In the genomic region with DNA sequence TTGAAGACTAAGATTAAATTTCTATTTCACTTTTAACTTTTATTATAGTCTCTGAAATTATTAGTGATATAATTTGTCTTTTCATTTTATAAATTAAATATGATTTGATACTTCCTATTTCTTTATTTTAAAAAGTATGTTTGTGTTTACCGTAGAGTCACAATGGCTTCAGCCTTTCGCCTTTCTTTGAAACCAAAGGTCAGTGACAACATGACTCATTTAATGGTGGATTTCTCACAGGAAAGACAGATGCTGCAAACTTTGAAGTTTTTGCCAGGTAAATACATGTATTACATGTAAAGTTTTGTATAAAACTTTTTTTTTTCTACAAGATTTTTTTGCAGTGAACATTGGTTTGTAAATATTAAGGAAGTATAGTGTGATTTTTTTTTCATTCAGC, we compare ENCODE assay signal across 17 cellular contexts.
"Had no signal": no experiment of that assay in that cellular context is flagged by ENCODE, and none has a peak within 500 bp of the region (broad histone marks: within the 10 kb centered on the region; RNA-seq: fewer than 3 reads in every experiment).

No MANE protein-coding gene starts in this region.

- H3K4me3 ChIP-seq: dorsolateral prefrontal cortex, gastrocnemius medialis, heart right ventricle, psoas muscle, right atrium auricular region, smooth muscle cell had no signal

- ATAC-seq: esophagus mucosa; gastrocnemius medialis; heart right ventricle; naive thymus-derived CD4-positive, alpha-beta T cell; psoas muscle had no signal

- H3K36me3 ChIP-seq: right atrium auricular region had no signal

- FAIRE-seq: keratinocyte had no signal

- DNase-seq: cortex of kidney; dorsolateral prefrontal cortex; effector CD8-positive, alpha-beta T cell; gastrocnemius medialis; heart right ventricle; immature natural killer cell; mesendoderm; naive thymus-derived CD4-positive, alpha-beta T cell; nephron progenitor cell; psoas muscle; stimulated activated CD4-positive, alpha-beta T cell treated with anti-CD3 and anti-CD28 coated beads, Interleukin-2, amount 100 ng/mL, for 48 hours; stimulated activated naive CD4-positive, alpha-beta T cell treated with Interleukin-2 at 50 U/mL for 16 hours; trophoblast cell had no signal

- H3K9me3 ChIP-seq: gastrocnemius medialis, heart right ventricle, psoas muscle, right atrium auricular region had no signal

- H3K4me1 ChIP-seq: gastrocnemius medialis, heart right ventricle, psoas muscle, right atrium auricular region had no signal

- H3K27ac ChIP-seq: dorsolateral prefrontal cortex, gastrocnemius medialis, heart right ventricle, psoas muscle, right atrium auricular region had no signal
